Comparison of ENCODE assay signal across 25 cellular contexts in the genomic region with DNA sequence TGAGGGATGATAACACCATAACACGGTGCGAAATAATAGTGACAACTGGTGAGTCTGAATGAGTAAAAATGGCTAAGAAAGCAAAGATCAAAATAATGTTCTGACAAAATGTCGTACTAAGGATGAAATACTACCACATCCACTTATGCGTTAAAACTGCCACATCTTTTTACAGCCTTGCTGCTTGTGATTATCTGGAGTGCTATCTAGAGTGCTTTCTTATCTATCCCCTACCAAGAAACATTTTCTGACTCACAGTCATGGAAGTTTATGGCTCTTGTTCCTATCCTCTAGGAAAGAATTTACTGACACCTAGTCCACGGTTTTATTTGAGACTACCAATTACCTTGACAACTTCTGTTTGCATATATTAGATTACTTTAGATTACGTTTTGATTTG.
"Had no signal": no experiment of that assay in that cellular context is flagged by ENCODE, and none has a peak within 500 bp of the region (broad histone marks: within the 10 kb centered on the region; RNA-seq: fewer than 3 reads in every experiment).

No MANE protein-coding gene starts in this region.

- H3K36me3 ChIP-seq: SJCRH30 had no signal

- H3K4me3 ChIP-seq: body of pancreas, SJCRH30 had no signal

- H3K27me3 ChIP-seq: body of pancreas, SJCRH30 had no signal

- H3K9me3 ChIP-seq: body of pancreas, SJCRH30 had no signal

- H3K27ac ChIP-seq: body of pancreas, RWPE1, SJCRH30 had no signal

- DNase-seq: activated CD4-positive, alpha-beta memory T cell treated with anti-CD3 and anti-CD28 coated beads, Interleukin-2, amount 10 ng/mL, durations not matched to agents 7 days and 5 days; activated CD4-positive, alpha-beta T cell treated with anti-CD3 and anti-CD28 coated beads for 36 hours; activated CD4-positive, alpha-beta T cell treated with anti-CD3 and anti-CD28 coated beads, Interleukin-2, amount 50 U/mL, for 1 hour; activated CD4-positive, CD25-positive, alpha-beta regulatory T cell; activated gamma-delta T cell treated with Interleukin-2 at 50 U/mL for 16 hours; activated naive CD4-positive, alpha-beta T cell treated with anti-CD3 and anti-CD28 coated beads, Interleukin-2, amount 10 ng/mL, durations not matched to agents 7 days and 5 days; activated naive CD8-positive, alpha-beta T cell treated with anti-CD3 and anti-CD28 coated beads for 36 hours; activated T-cell treated with anti-CD3 and anti-CD28 coated beads for 4 hours; activated T-cell treated with anti-CD3 and anti-CD28 coated beads, Interleukin-2, amount 50 U/mL, for 48 hours; anterior cingulate cortex; body of pancreas; MM.1S; NCI-H1105; NCI-H1436; NCI-H1694 treated with DMSO at 0.1 percent for 48 hours; NCI-H2081; NCI-H446; NCI-H524 treated with DMSO at 0.1 percent for 48 hours; NCI-H774; OCI-M1; Right ventricle myocardium superior; SJCRH30; T-helper 17 cell; T-helper 9 cell had no signal

- H3K4me1 ChIP-seq: body of pancreas had no signal
